9 cellular contexts compared by ENCODE assay signal in the genomic region with DNA sequence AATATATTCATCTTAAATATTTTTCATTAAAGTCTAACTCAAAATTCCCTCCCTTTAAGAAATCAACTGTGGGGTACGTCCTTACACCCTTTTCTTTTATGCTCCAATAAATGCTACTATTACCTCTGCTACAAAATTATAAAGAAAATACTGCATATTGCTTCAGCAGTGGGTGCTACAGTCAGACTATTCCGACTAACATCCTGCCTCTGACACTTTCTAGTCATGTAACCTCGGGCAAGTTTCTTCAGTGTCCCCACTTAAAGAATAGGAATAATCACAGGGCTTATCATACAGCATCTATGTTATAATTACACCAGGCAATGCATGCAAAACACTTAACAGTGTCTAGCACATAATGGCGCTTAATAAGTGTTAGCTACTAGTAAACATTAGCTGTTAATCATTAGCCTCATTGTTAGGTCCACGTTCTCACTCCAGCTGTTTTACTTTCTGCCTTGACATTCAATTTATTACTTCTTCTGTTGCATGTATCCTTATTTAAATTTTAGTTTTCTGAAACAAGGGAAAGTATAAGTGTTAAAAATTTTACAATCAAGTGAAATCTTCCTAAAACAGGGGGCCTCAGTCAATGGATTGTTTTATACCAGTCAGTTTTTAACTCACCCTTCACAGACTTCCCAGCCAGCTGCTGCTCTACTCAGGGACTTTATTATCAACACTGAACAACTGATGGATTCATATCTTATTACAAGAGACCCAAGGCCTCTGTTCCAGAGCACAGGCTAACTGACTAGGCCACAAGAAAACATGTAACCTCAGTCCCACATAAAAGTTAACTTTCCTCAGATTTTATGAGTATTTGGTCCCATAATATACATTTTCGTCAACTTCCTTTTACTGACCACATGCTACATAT. TPM values are rescaled to one million over a fixed set of nuclear protein-coding genes. Genes with fewer than 3 reads are reported as not detected.
DNase-seq lines count a peak whose midpoint lies in the region; ATAC-seq and TF ChIP-seq lines count a peak whose summit lies in the region.
"Had no signal": no experiment of that assay in that cellular context is flagged by ENCODE, and none has a peak within 500 bp of the region (broad histone marks: within the 10 kb centered on the region; RNA-seq: fewer than 3 reads in every experiment).

No MANE protein-coding gene starts in this region.

- peak overlapping the region; percentile 94 for H3K27ac Mint-ChIP-seq in activated CD8-positive, alpha-beta T cell treated with anti-CD3 and anti-CD28 coated beads for 36 hours
- peak overlapping the region; percentile 10 for H3K27ac Mint-ChIP-seq in mesothelial cell of epicardium

- no peak overlapping the region for H3K4me3 Mint-ChIP-seq in activated CD8-positive, alpha-beta T cell treated with anti-CD3 and anti-CD28 coated beads for 36 hours
- H3K4me3 Mint-ChIP-seq in mesothelial cell of epicardium = no peak overlapping the region

- intact Hi-C loops in activated CD8-positive, alpha-beta T cell treated with anti-CD3 and anti-CD28 coated beads for 36 hours (cut with micrococcal nuclease) = loop anchor here (10.0 kb wide), 2 partner anchors 50 to 120 kb away; a partner anchor contains a TSS
- intact Hi-C loops in head of caudate nucleus (cut with DNase I) = no loop called here

- ATAC-seq in GM19438 (IDR thresholded peaks at IDR 0.05; ENCODE audit: low read depth, unreplicated experiment) (peak; percentile 37), GM21825 (IDR thresholded peaks at IDR 0.05; ENCODE audit: unreplicated experiment) (no peak)
- no peak for ATAC-seq in activated CD8-positive, alpha-beta T cell treated with anti-CD3 and anti-CD28 coated beads for 36 hours

- H3K36me3 Mint-ChIP-seq in activated CD8-positive, alpha-beta T cell treated with anti-CD3 and anti-CD28 coated beads for 36 hours (ENCODE audit: low read depth) = peaks cover 5% of the 10 kb centered on the region
- H3K36me3 Mint-ChIP-seq in mesothelial cell of epicardium = peaks cover 3% of the 10 kb centered on the region

- H3K9me3 Mint-ChIP-seq in activated CD8-positive, alpha-beta T cell treated with anti-CD3 and anti-CD28 coated beads for 36 hours = no peaks in the 10 kb centered on the region
- H3K9me3 Mint-ChIP-seq in mesothelial cell of epicardium = no peaks in the 10 kb centered on the region

- POLR2A ChIA-PET in activated CD8-positive, alpha-beta T cell treated with anti-CD3 and anti-CD28 coated beads for 36 hours (lab: Charles Lee) = interaction anchor here (1.2 to 1.7 kb wide), 3 partner anchors 10 to 65 kb away, joined by 3 to 17 read pairs (median 5); a partner anchor contains a TSS

- CTCF ChIA-PET in activated CD8-positive, alpha-beta T cell treated with anti-CD3 and anti-CD28 coated beads for 36 hours (lab: Charles Lee) = interaction anchor here (0.9 to 2.4 kb wide), 7 partner anchors 10 to 193 kb away, joined by 3 to 11 read pairs (median 5); no protein-coding TSS in a partner anchor

- no peaks in the 10 kb centered on the region for H3K27me3 Mint-ChIP-seq in activated CD8-positive, alpha-beta T cell treated with anti-CD3 and anti-CD28 coated beads for 36 hours
- no peaks in the 10 kb centered on the region for H3K27me3 Mint-ChIP-seq in mesothelial cell of epicardium (ENCODE audit: low read depth)

- TF ChIP-seq CTCF in activated CD8-positive, alpha-beta T cell treated with anti-CD3 and anti-CD28 coated beads for 36 hours (IDR thresholded peaks at IDR 0.05) = no peak
- no peak for TF ChIP-seq CTCF in mesothelial cell of epicardium (IDR thresholded peaks at IDR 0.05; ENCODE audit: unreplicated experiment)

- peaks cover 38% of the 10 kb centered on the region for H3K4me1 Mint-ChIP-seq in activated CD8-positive, alpha-beta T cell treated with anti-CD3 and anti-CD28 coated beads for 36 hours (ENCODE audit: low read depth)
- peaks cover 8% of the 10 kb centered on the region for H3K4me1 Mint-ChIP-seq in mesothelial cell of epicardium

- DNase-seq in COLO668 (lab: John Stamatoyannopoulos, UW; ENCODE audit: unreplicated experiment) (peak; percentile 23), mesothelial cell of epicardium (ENCODE audit: low spot score in 2 of 2, unreplicated experiment in 2 of 2) (no peak), head of caudate nucleus (no peak), NCI-H2107 treated with DMSO at 0.1 percent for 48 hours (lab: John Stamatoyannopoulos, UW; ENCODE audit: unreplicated experiment) (no peak), EL (no peak)
- no peak for DNase-seq in activated CD8-positive, alpha-beta T cell treated with anti-CD3 and anti-CD28 coated beads for 36 hours
- DNase-seq: glutamatergic neuron had no signal

RNA-seq across cellular contexts. Expression of a gene that starts 54.0 kb away (rescaled TPM):
- 10 to 100 TPM; 60.3 to 61.4 TPM for total RNA-seq in activated CD8-positive, alpha-beta T cell treated with anti-CD3 and anti-CD28 coated beads for 36 hours
- total RNA-seq in mesothelial cell of epicardium = 94.0 to 99.8 TPM (median 98.6 TPM) in 3 replicates
